8 cellular contexts compared by ENCODE assay signal in the genomic region with DNA sequence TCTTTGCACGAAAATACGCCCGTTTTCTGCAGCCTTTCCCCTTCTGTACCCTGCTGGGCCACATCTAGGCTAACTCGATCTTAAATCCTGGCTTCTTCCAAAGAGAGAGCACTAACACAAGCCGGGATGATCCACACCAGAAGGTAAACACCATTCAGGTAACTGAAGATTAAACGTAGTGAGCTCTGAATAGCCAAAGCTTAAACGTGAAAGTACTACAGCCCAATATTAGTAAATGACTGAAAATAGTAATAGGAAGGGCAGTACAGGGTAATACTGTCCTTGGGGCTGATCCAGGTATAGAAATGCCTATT. TPM values are rescaled to one million over a fixed set of nuclear protein-coding genes. Genes with fewer than 3 reads are reported as not detected.
DNase-seq lines count a peak whose midpoint lies in the region; ATAC-seq and TF ChIP-seq lines count a peak whose summit lies in the region.

No MANE protein-coding gene starts in this region.

- no peaks in the 10 kb centered on the region for H3K27me3 ChIP-seq in suprapubic skin

- peak overlapping the region; percentile 88 for H3K27ac ChIP-seq in suprapubic skin

- 11% methylated on average over 7 of the region's 7 CpGs for WGBS in suprapubic skin

- H3K4me3 Mint-ChIP-seq in activated naive CD8-positive, alpha-beta T cell treated with anti-CD3 and anti-CD28 coated beads, Interleukin-2, amount 10 ng/mL, durations not matched to agents 7 days and 5 days = peak overlapping the region; percentile 93
- H3K4me3 Mint-ChIP-seq in immature natural killer cell = peak overlapping the region; percentile 90 to 99 (median 97)

- peak overlapping the region; percentile 91 for H3K27ac Mint-ChIP-seq in activated naive CD8-positive, alpha-beta T cell treated with anti-CD3 and anti-CD28 coated beads, Interleukin-2, amount 10 ng/mL, durations not matched to agents 7 days and 5 days
- H3K27ac Mint-ChIP-seq in immature natural killer cell = peak overlapping the region; percentile 94 to 100 (median 100)

- no peak for ATAC-seq in activated naive CD8-positive, alpha-beta T cell treated with anti-CD3 and anti-CD28 coated beads, Interleukin-2, amount 10 ng/mL, durations not matched to agents 7 days and 5 days (ENCODE audit: low read depth)

- POLR2A ChIA-PET in activated naive CD8-positive, alpha-beta T cell treated with anti-CD3 and anti-CD28 coated beads, Interleukin-2, amount 10 ng/mL, durations not matched to agents 7 days and 5 days (lab: Charles Lee) = interaction anchor here (0.6 to 3.3 kb wide), 12 partner anchors 9 to 274 kb away, joined by 3 to 61 read pairs (median 4); a partner anchor contains a TSS
- POLR2A ChIA-PET in HEK293T (lab: Yijun Ruan, JAX) = interaction anchor here (0.7 to 5.4 kb wide), 19 partner anchors 9 to 181 kb away, joined by 3 to 62 read pairs (median 3); a partner anchor contains a TSS

- no peaks in the 10 kb centered on the region for H3K9me3 ChIP-seq in suprapubic skin

- peak overlapping the region; percentile 65 for H3K4me3 ChIP-seq in suprapubic skin

- peaks cover 20% of the 10 kb centered on the region for H3K4me1 ChIP-seq in suprapubic skin

- no peak for TF ChIP-seq CTCF in suprapubic skin (IDR thresholded peaks at IDR 0.05)

- H3K4me1 Mint-ChIP-seq in activated naive CD8-positive, alpha-beta T cell treated with anti-CD3 and anti-CD28 coated beads, Interleukin-2, amount 10 ng/mL, durations not matched to agents 7 days and 5 days = peaks cover 18% of the 10 kb centered on the region
- peaks cover 27 to 28% of the 10 kb centered on the region in 2 donors for H3K4me1 Mint-ChIP-seq in immature natural killer cell

- peaks cover 17% of the 10 kb centered on the region for H3K36me3 ChIP-seq in suprapubic skin

- CTCF ChIA-PET in HEK293T (lab: Yijun Ruan, JAX) = no interaction called here

- no peaks in the 10 kb centered on the region for H3K27me3 Mint-ChIP-seq in activated naive CD8-positive, alpha-beta T cell treated with anti-CD3 and anti-CD28 coated beads, Interleukin-2, amount 10 ng/mL, durations not matched to agents 7 days and 5 days
- H3K27me3 Mint-ChIP-seq in immature natural killer cell (ENCODE audit: low read depth in 3 of 3) = peaks cover 9 to 22% (median 17%) of the 10 kb centered on the region in 3 donors

- no peak for TF ChIP-seq POLR2A in suprapubic skin (IDR thresholded peaks at IDR 0.05)

- no peak for TF ChIP-seq EP300 in suprapubic skin (IDR thresholded peaks at IDR 0.05)

- H3K36me3 Mint-ChIP-seq in activated naive CD8-positive, alpha-beta T cell treated with anti-CD3 and anti-CD28 coated beads, Interleukin-2, amount 10 ng/mL, durations not matched to agents 7 days and 5 days = peaks cover 14% of the 10 kb centered on the region
- peaks cover 7 to 16% (median 8%) of the 10 kb centered on the region in 3 donors for H3K36me3 Mint-ChIP-seq in immature natural killer cell

- H3K9me3 Mint-ChIP-seq in activated naive CD8-positive, alpha-beta T cell treated with anti-CD3 and anti-CD28 coated beads, Interleukin-2, amount 10 ng/mL, durations not matched to agents 7 days and 5 days = no peaks in the 10 kb centered on the region
- no peaks in the 10 kb centered on the region for H3K9me3 Mint-ChIP-seq in immature natural killer cell

- DNase-seq in NCI-H2227 treated with DMSO at 0.1 percent for 48 hours (lab: John Stamatoyannopoulos, UW) = peak; percentile 73
- no peak for DNase-seq in NCI-H2227 (lab: John Stamatoyannopoulos, UW; ENCODE audit: unreplicated experiment)
- no peak for DNase-seq in activated naive CD8-positive, alpha-beta T cell treated with anti-CD3 and anti-CD28 coated beads, Interleukin-2, amount 10 ng/mL, durations not matched to agents 7 days and 5 days
- no peak for DNase-seq in immature natural killer cell
- no peak for DNase-seq in suprapubic skin (ENCODE audit: low spot score in 2 of 2)
- DNase-seq in NCI-H1105 treated with DMSO at 0.1 percent for 48 hours (lab: John Stamatoyannopoulos, UW) = no peak
- no peak for DNase-seq in HEK293T (ENCODE audit: extremely low spot score)
- no peak for DNase-seq in NCI-H524 treated with DMSO at 0.1 percent for 48 hours (lab: John Stamatoyannopoulos, UW)

TF ChIP-seq in HEK293T, 16 proteins besides CTCF, POLR2A, EP300 and RAD21:
- TF ChIP-seq, protein P1, sequence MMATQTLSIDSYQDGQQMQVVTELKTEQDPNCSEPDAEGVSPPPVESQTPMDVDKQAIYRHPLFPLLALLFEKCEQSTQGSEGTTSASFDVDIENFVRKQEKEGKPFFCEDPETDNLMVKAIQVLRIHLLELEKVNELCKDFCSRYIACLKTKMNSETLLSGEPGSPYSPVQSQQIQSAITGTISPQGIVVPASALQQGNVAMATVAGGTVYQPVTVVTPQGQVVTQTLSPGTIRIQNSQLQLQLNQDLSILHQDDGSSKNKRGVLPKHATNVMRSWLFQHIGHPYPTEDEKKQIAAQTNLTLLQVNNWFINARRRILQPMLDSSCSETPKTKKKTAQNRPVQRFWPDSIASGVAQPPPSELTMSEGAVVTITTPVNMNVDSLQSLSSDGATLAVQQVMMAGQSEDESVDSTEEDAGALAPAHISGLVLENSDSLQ (IDR thresholded peaks at IDR 0.05) = no peak
- no peak for TF ChIP-seq L3MBTL2 (conservative IDR thresholded peaks at IDR 0.05)
- no peak for TF ChIP-seq TARDBP (IDR thresholded peaks at IDR 0.05)
- TF ChIP-seq ZNF384 (IDR thresholded peaks at IDR 0.05) = no peak
TF ChIP-seq in HEK293T: peak in this region for 0.

RNA-seq across cellular contexts. Expression of a gene that starts 0.4 kb away (rescaled TPM):
- 10 to 100 TPM; 91.6 to 92.1 TPM for total RNA-seq in activated naive CD8-positive, alpha-beta T cell treated with anti-CD3 and anti-CD28 coated beads, Interleukin-2, amount 10 ng/mL, durations not matched to agents 7 days and 5 days
- polyA plus RNA-seq in immature natural killer cell = 100 to 1,000 TPM in 2 of 3 donors, 10 to 100 TPM in 1; 83.8 to 152 (median 119) TPM
- 10 to 100 TPM; 13.1 to 36.0 (median 26.7) TPM for total RNA-seq in suprapubic skin

RNA-seq across cellular contexts. Expression of a gene that starts 7.7 kb away (rescaled TPM):
- 10 to 100 TPM; 66.1 to 68.7 TPM for total RNA-seq in activated naive CD8-positive, alpha-beta T cell treated with anti-CD3 and anti-CD28 coated beads, Interleukin-2, amount 10 ng/mL, durations not matched to agents 7 days and 5 days
- 10 to 100 TPM; 45.1 to 73.5 (median 46.7) TPM for polyA plus RNA-seq in immature natural killer cell
- total RNA-seq in suprapubic skin = 10 to 100 TPM; 44.1 to 81.3 (median 50.1) TPM

RNA-seq across cellular contexts. Expression of a gene that starts 9.9 kb away (rescaled TPM):
- 10 to 100 TPM; 36.8 to 37.1 TPM for total RNA-seq in activated naive CD8-positive, alpha-beta T cell treated with anti-CD3 and anti-CD28 coated beads, Interleukin-2, amount 10 ng/mL, durations not matched to agents 7 days and 5 days
- 10 to 100 TPM in 1 of 3 donors, 1 to 10 TPM in 2; 4.1 to 16.6 (median 4.4) TPM for polyA plus RNA-seq in immature natural killer cell
- 10 to 100 TPM; 10.4 to 31.1 (median 18.7) TPM for total RNA-seq in suprapubic skin

RNA-seq across cellular contexts. Expression of a gene that starts 10.0 kb away (rescaled TPM):
- total RNA-seq in activated naive CD8-positive, alpha-beta T cell treated with anti-CD3 and anti-CD28 coated beads, Interleukin-2, amount 10 ng/mL, durations not matched to agents 7 days and 5 days = 10 to 100 TPM; 44.1 to 46.2 TPM
- polyA plus RNA-seq in immature natural killer cell = 10 to 100 TPM; 15.9 to 35.1 (median 31.9) TPM
- 10 to 100 TPM; 20.4 to 45.5 (median 27.4) TPM for total RNA-seq in suprapubic skin

RNA-seq across cellular contexts. Expression of a gene that starts 14.7 kb away (rescaled TPM):
- total RNA-seq in activated naive CD8-positive, alpha-beta T cell treated with anti-CD3 and anti-CD28 coated beads, Interleukin-2, amount 10 ng/mL, durations not matched to agents 7 days and 5 days = 10 to 100 TPM; 66.8 to 69.6 TPM
- 10 to 100 TPM; 45.6 to 56.1 (median 54.0) TPM for polyA plus RNA-seq in immature natural killer cell
- total RNA-seq in suprapubic skin = 100 to 1,000 TPM in 1 of 4 donors, 10 to 100 TPM in 3; 40.7 to 121 (median 47.0) TPM
